11 cellular contexts compared by ENCODE assay signal in the genomic region with DNA sequence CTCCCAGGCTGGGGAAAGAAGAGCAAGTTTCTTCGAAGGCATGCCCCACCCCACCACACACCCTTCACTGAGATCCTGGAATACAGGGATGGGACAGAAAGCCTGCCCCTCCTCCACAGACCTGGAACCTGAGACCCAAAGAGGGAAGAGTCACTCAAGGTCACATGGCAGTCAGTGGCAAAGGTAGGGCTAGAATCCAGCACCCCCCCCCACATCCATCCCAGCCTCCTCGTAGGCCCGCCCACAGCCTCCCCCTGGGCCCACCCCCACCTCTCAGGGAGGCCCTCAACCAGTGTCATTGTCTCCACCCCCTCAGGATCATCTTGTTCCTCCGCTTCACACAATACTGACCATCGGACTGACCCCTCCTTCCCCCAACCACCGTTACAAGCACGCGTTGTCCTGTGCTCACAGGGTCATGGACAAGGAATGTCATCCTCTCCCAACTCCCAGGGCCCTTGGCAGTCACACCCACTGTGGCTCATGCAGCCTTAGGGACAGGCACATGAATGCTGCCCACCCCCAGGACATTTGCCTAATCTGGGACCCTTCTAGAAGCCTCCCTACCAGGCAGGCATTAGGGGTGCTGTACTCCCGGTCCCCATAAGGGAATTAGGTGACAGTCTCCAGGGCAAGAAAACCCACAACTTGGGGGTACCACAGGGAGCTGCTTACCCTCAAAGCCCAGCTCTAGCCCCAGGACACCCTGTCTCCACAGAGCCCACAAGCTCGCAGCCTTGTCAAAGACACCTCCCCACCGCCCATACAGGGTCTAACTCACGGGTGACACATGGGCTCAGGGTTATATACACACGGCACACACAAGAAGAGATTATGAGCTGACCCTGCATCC. TPM values are rescaled to one million over a fixed set of nuclear protein-coding genes. Genes with fewer than 3 reads are reported as not detected.
DNase-seq lines count a peak whose midpoint lies in the region; ATAC-seq and TF ChIP-seq lines count a peak whose summit lies in the region.
"Had no signal": no experiment of that assay in that cellular context is flagged by ENCODE, and none has a peak within 500 bp of the region (broad histone marks: within the 10 kb centered on the region; RNA-seq: fewer than 3 reads in every experiment).

No MANE protein-coding gene starts in this region.

- DNase-seq in DMS153 (lab: John Stamatoyannopoulos, UW) (peak; percentile 56), Karpas-422 (no peak), GM13977 (ENCODE audit: low spot score) (no peak), foreskin keratinocyte (no peak), GM10248 (ENCODE audit: extremely low spot score) (no peak)
- DNase-seq in central memory CD8-positive, alpha-beta T cell (ENCODE audit: low spot score in 2 of 2): no peak
- no peak for DNase-seq in activated CD8-positive, alpha-beta memory T cell treated with anti-CD3 and anti-CD28 coated beads, Interleukin-2, amount 10 ng/mL, durations not matched to agents 7 days and 5 days
- DNase-seq: effector CD4-positive, alpha-beta T cell had no signal

- H3K9me2 ChIP-seq in Karpas-422 (replicated peaks; ENCODE audit: insufficient read depth, low read length): no peaks in the 10 kb centered on the region

- POLR2A ChIA-PET in GM10248 (lab: Yijun Ruan, JAX): no interaction called here

- no peaks in the 10 kb centered on the region for H3K79me2 ChIP-seq in Karpas-422 (ENCODE audit: low read length)

- CTCF ChIA-PET in activated CD8-positive, alpha-beta memory T cell treated with anti-CD3 and anti-CD28 coated beads, Interleukin-2, amount 10 ng/mL, durations not matched to agents 7 days and 5 days (lab: Charles Lee): interaction anchor here (1.0 to 3.4 kb wide), 4 partner anchors 8 to 78 kb away, joined by 3 to 31 read pairs (median 6); no protein-coding TSS in a partner anchor
- CTCF ChIA-PET in GM10248 (lab: Yijun Ruan, JAX): interaction anchor here (1.3 to 6.1 kb wide), 7 partner anchors 9 to 42 kb away, joined by 4 to 46 read pairs (median 5); no protein-coding TSS in a partner anchor

- peaks cover 33% of the 10 kb centered on the region for H3K4me1 Mint-ChIP-seq in central memory CD8-positive, alpha-beta T cell
- H3K4me1 Mint-ChIP-seq in nephron: peaks cover 74% of the 10 kb centered on the region
- peaks cover 21% of the 10 kb centered on the region for H3K4me1 Mint-ChIP-seq in activated CD8-positive, alpha-beta memory T cell treated with anti-CD3 and anti-CD28 coated beads, Interleukin-2, amount 10 ng/mL, durations not matched to agents 7 days and 5 days

- no peak overlapping the region for H2AFZ ChIP-seq in Karpas-422 (ENCODE audit: low read length)

- H3K4me2 ChIP-seq in Karpas-422 (ENCODE audit: low read depth, low read length, poor library complexity, severe bottlenecking): peak overlapping the region; percentile 44

- H3K4me1 ChIP-seq in Karpas-422 (ENCODE audit: low read length) (peaks cover 31% of the 10 kb centered on the region), foreskin keratinocyte (no peaks in the 10 kb centered on the region)

- no peaks in the 10 kb centered on the region for H3K9me3 Mint-ChIP-seq in central memory CD8-positive, alpha-beta T cell
- H3K9me3 Mint-ChIP-seq in nephron: no peaks in the 10 kb centered on the region
- no peaks in the 10 kb centered on the region for H3K9me3 Mint-ChIP-seq in activated CD8-positive, alpha-beta memory T cell treated with anti-CD3 and anti-CD28 coated beads, Interleukin-2, amount 10 ng/mL, durations not matched to agents 7 days and 5 days (ENCODE audit: low read depth)

- in situ Hi-C loops in GM13977 (cut with MboI; ENCODE audit: low pct_unique_long_range_greater_than_20kb, low sequenced_read_pairs, unreplicated experiment): no loop called here

- H3K9me3 ChIP-seq in Karpas-422 (ENCODE audit: low read length): no peaks in the 10 kb centered on the region

- H3K27me3 ChIP-seq in Karpas-422 (ENCODE audit: low read length) (no peaks in the 10 kb centered on the region), foreskin keratinocyte (peaks cover 91% of the 10 kb centered on the region)

- no peaks in the 10 kb centered on the region for H3K36me3 ChIP-seq in Karpas-422 (ENCODE audit: insufficient read depth, low read length)

- peak overlapping the region; percentile 22; the same call in 1 of the 2 replicates for H3K4me3 ChIP-seq in Karpas-422 (ENCODE audit: low read length)

- peaks cover 53% of the 10 kb centered on the region for H3K27me3 Mint-ChIP-seq in central memory CD8-positive, alpha-beta T cell
- peaks cover 42% of the 10 kb centered on the region for H3K27me3 Mint-ChIP-seq in nephron (ENCODE audit: low read depth)
- H3K27me3 Mint-ChIP-seq in activated CD8-positive, alpha-beta memory T cell treated with anti-CD3 and anti-CD28 coated beads, Interleukin-2, amount 10 ng/mL, durations not matched to agents 7 days and 5 days: peaks cover 53% of the 10 kb centered on the region

- peak overlapping the region; percentile 77 for H3K27ac Mint-ChIP-seq in central memory CD8-positive, alpha-beta T cell (ENCODE audit: low read depth)
- peak overlapping the region; percentile 78 to 88 (median 87) for H3K27ac Mint-ChIP-seq in nephron
- no peak overlapping the region for H3K27ac Mint-ChIP-seq in activated CD8-positive, alpha-beta memory T cell treated with anti-CD3 and anti-CD28 coated beads, Interleukin-2, amount 10 ng/mL, durations not matched to agents 7 days and 5 days

- no peak overlapping the region for H3K27ac ChIP-seq in Karpas-422 (ENCODE audit: low read length)
- no peak overlapping the region for H3K27ac ChIP-seq in foreskin keratinocyte

- H4K20me1 ChIP-seq in Karpas-422 (ENCODE audit: insufficient read depth, low read depth, low read length): 0 out of 2 replicates have a peak, but pooled peaks cover 4% of the 10 kb centered on the region

- TF ChIP-seq CTCF in nephron (IDR thresholded peaks at IDR 0.05; ENCODE audit: unreplicated experiment in 3 of 3) (no peak), GM13977 (IDR thresholded peaks at IDR 0.05; ENCODE audit: extremely low read depth, insufficient read depth, missing control alignments) (no peak), foreskin keratinocyte (conservative IDR thresholded peaks at IDR 0.05) (no peak), GM10248 (IDR thresholded peaks at IDR 0.05; ENCODE audit: control extremely low read depth, extremely low read depth, low read depth, missing control alignments) (no peak)

- peaks cover 7% of the 10 kb centered on the region for H3K36me3 Mint-ChIP-seq in central memory CD8-positive, alpha-beta T cell (ENCODE audit: insufficient read depth)
- no peaks in the 10 kb centered on the region for H3K36me3 Mint-ChIP-seq in nephron (ENCODE audit: low read depth)
- H3K36me3 Mint-ChIP-seq in activated CD8-positive, alpha-beta memory T cell treated with anti-CD3 and anti-CD28 coated beads, Interleukin-2, amount 10 ng/mL, durations not matched to agents 7 days and 5 days: no peaks in the 10 kb centered on the region

- peak overlapping the region; percentile 82 for H3K4me3 Mint-ChIP-seq in central memory CD8-positive, alpha-beta T cell
- H3K4me3 Mint-ChIP-seq in nephron: peak overlapping the region; percentile 91 to 99 (median 97)
- no peak overlapping the region for H3K4me3 Mint-ChIP-seq in activated CD8-positive, alpha-beta memory T cell treated with anti-CD3 and anti-CD28 coated beads, Interleukin-2, amount 10 ng/mL, durations not matched to agents 7 days and 5 days

- no peak for ATAC-seq in central memory CD8-positive, alpha-beta T cell (replicated peaks; ENCODE audit: extremely low read depth, poor library complexity, severe bottlenecking)
- no peak for ATAC-seq in activated CD8-positive, alpha-beta memory T cell treated with anti-CD3 and anti-CD28 coated beads, Interleukin-2, amount 10 ng/mL, durations not matched to agents 7 days and 5 days
- no peak for ATAC-seq in foreskin keratinocyte

- peak overlapping the region; percentile 24; the same call in 1 of the 2 replicates for H3K9ac ChIP-seq in Karpas-422 (ENCODE audit: low read length)

RNA-seq across cellular contexts. Expression of a gene that starts 1.4 kb away (rescaled TPM):
- 0.11 and 0.22 TPM in 2 replicates for total RNA-seq in Karpas-422 (2014; rRNA removed; shearing (Covaris generic); ENCODE audit: low replicate concordance)
- total RNA-seq in activated CD8-positive, alpha-beta memory T cell treated with anti-CD3 and anti-CD28 coated beads, Interleukin-2, amount 10 ng/mL, durations not matched to agents 7 days and 5 days: under 1 TPM in 1 of 2 experiments, not detected in 1; 0.07 TPM
- total RNA-seq in foreskin keratinocyte: not detected in 2 replicates
- not detected in 2 replicates for polyA plus RNA-seq in foreskin keratinocyte

RNA-seq across cellular contexts. Expression of a gene that starts 14.1 kb away (rescaled TPM):
- 59.8 and 62.5 TPM in 2 replicates for total RNA-seq in Karpas-422 (2014; rRNA removed; shearing (Covaris generic); ENCODE audit: low replicate concordance)
- total RNA-seq in activated CD8-positive, alpha-beta memory T cell treated with anti-CD3 and anti-CD28 coated beads, Interleukin-2, amount 10 ng/mL, durations not matched to agents 7 days and 5 days: 10 to 100 TPM in 1 of 2 experiments, 1 to 10 TPM in 1; 6.4 to 10.8 TPM
- 3.4 and 5.3 TPM in 2 replicates for total RNA-seq in foreskin keratinocyte
- 2.1 and 6.0 TPM in 2 replicates for polyA plus RNA-seq in foreskin keratinocyte

RNA-seq across cellular contexts. Expression of a gene that starts 47.5 kb away (rescaled TPM):
- total RNA-seq in Karpas-422 (2014; rRNA removed; shearing (Covaris generic); ENCODE audit: low replicate concordance): 0.78 and 1.6 TPM in 2 replicates
- total RNA-seq in activated CD8-positive, alpha-beta memory T cell treated with anti-CD3 and anti-CD28 coated beads, Interleukin-2, amount 10 ng/mL, durations not matched to agents 7 days and 5 days: 1 to 10 TPM; 2.3 to 3.4 TPM
- total RNA-seq in foreskin keratinocyte: 0.18 and 0.31 TPM in 2 replicates
- polyA plus RNA-seq in foreskin keratinocyte: 0.16 and 0.20 TPM in 2 replicates
- total RNA-seq: HT1080, subcutaneous adipose tissue had no signal

RNA-seq across cellular contexts. Expression of a gene that starts 51.5 kb away (rescaled TPM):
- 19.0 and 27.1 TPM in 2 replicates for total RNA-seq in Karpas-422 (2014; rRNA removed; shearing (Covaris generic); ENCODE audit: low replicate concordance)
- total RNA-seq in activated CD8-positive, alpha-beta memory T cell treated with anti-CD3 and anti-CD28 coated beads, Interleukin-2, amount 10 ng/mL, durations not matched to agents 7 days and 5 days: 10 to 100 TPM; 50.3 to 52.4 TPM
- total RNA-seq in foreskin keratinocyte: 43.0 and 45.9 TPM in 2 replicates
- polyA plus RNA-seq in foreskin keratinocyte: 46.2 and 47.3 TPM in 2 replicates
